ENCODE assay signal across 8 cellular contexts in genomic region chr17:1716076-1716911, GRCh38. TPM values are rescaled to one million over a fixed set of nuclear protein-coding genes. Genes with fewer than 3 reads are reported as not detected.
DNase-seq lines count a peak whose midpoint lies in the region; ATAC-seq and TF ChIP-seq lines count a peak whose summit lies in the region.

No MANE protein-coding gene starts in this region.

- DNase-seq in AML-193 (lab: John Stamatoyannopoulos, UW), result peak; percentile 86 to 90
- DNase-seq in NCI-H510A (lab: John Stamatoyannopoulos, UW), result peak; percentile 98
- DNase-seq in activated CD4-positive, alpha-beta T cell treated with anti-CD3 and anti-CD28 coated beads for 36 hours, result peak; percentile 100
- DNase-seq in kidney glomerular epithelial cell (lab: John Stamatoyannopoulos, UW), result peak; percentile 99
- peak; percentile 99 to 100 for DNase-seq in stimulated activated CD4-positive, alpha-beta T cell treated with anti-CD3 and anti-CD28 coated beads, Interleukin-1b, Interleukin-23, amount 100 ng/mL, for 1 hour (ENCODE audit: low read depth in 2 of 2)

- H3K27ac ChIP-seq in cingulate gyrus (ENCODE audit: low read depth, low read length), result peak overlapping the region; percentile 97

- POLR2A ChIA-PET in activated CD4-positive, alpha-beta T cell treated with anti-CD3 and anti-CD28 coated beads for 36 hours (lab: Charles Lee), result interaction anchor here (0.6 to 1.9 kb wide), 8 partner anchors 10 to 538 kb away, joined by 3 to 12 read pairs (median 5); partner anchors contain the start of genes DPH1, PRPF8, RILP and RPA1

- peak; percentile 80 for ATAC-seq in HG03432 (IDR thresholded peaks at IDR 0.05; ENCODE audit: unreplicated experiment)
- peak; percentile 89 for ATAC-seq in activated CD4-positive, alpha-beta T cell treated with anti-CD3 and anti-CD28 coated beads for 36 hours

- no peaks in the 10 kb centered on the region for H3K9me3 Mint-ChIP-seq in activated CD4-positive, alpha-beta T cell treated with anti-CD3 and anti-CD28 coated beads for 36 hours (ENCODE audit: low read depth)

- CTCF ChIA-PET in activated CD4-positive, alpha-beta T cell treated with anti-CD3 and anti-CD28 coated beads for 36 hours (lab: Charles Lee), result interaction anchor here (0.5 to 1.6 kb wide), 23 partner anchors 9 to 493 kb away, joined by 3 to 9 read pairs (median 4); partner anchors contain the start of gene WDR81

- TF ChIP-seq POLR2A in GM19099 (IDR thresholded peaks at IDR 0.05; ENCODE audit: extremely low read depth, insufficient read length, low read depth), result peak; percentile 93

- intact Hi-C loops in activated CD4-positive, alpha-beta T cell treated with anti-CD3 and anti-CD28 coated beads for 36 hours (cut with DNase I, micrococcal nuclease), result loop anchor here (1.0 to 10.0 kb wide), 22 partner anchors 8 to 719 kb away; partner anchors contain the start of genes PITPNA (in 2 of the 2), PRPF8 (in 2 of the 2), SLC43A2 (in 2 of the 2) and CRK (in 1 of the 2)

- peaks cover 4% of the 10 kb centered on the region for H3K27me3 Mint-ChIP-seq in activated CD4-positive, alpha-beta T cell treated with anti-CD3 and anti-CD28 coated beads for 36 hours

- peaks cover 23% of the 10 kb centered on the region for H3K4me1 Mint-ChIP-seq in activated CD4-positive, alpha-beta T cell treated with anti-CD3 and anti-CD28 coated beads for 36 hours

- H3K27ac Mint-ChIP-seq in activated CD4-positive, alpha-beta T cell treated with anti-CD3 and anti-CD28 coated beads for 36 hours, result peak overlapping the region; percentile 97

- no peaks in the 10 kb centered on the region for H3K36me3 Mint-ChIP-seq in activated CD4-positive, alpha-beta T cell treated with anti-CD3 and anti-CD28 coated beads for 36 hours (ENCODE audit: low read depth)

- H3K4me3 Mint-ChIP-seq in activated CD4-positive, alpha-beta T cell treated with anti-CD3 and anti-CD28 coated beads for 36 hours, result peak overlapping the region; percentile 86

RNA-seq across cellular contexts. Expression of gene TLCD2, which starts 6.1 kb away (rescaled TPM):
- total RNA-seq in activated CD4-positive, alpha-beta T cell treated with anti-CD3 and anti-CD28 coated beads for 36 hours, result under 1 TPM; 0.30 to 0.39 TPM

RNA-seq across cellular contexts. Expression of gene WDR81, which starts 8.2 kb away (rescaled TPM):
- 1 to 10 TPM; 6.9 to 8.6 TPM for total RNA-seq in activated CD4-positive, alpha-beta T cell treated with anti-CD3 and anti-CD28 coated beads for 36 hours

RNA-seq across cellular contexts. Expression of gene SERPINF2, which starts 26.4 kb away (rescaled TPM):
- under 1 TPM in 1 of 2 experiments, not detected in 1; 0.12 TPM for total RNA-seq in activated CD4-positive, alpha-beta T cell treated with anti-CD3 and anti-CD28 coated beads for 36 hours

RNA-seq across cellular contexts. Expression of gene PRPF8, which starts 31.6 kb away (rescaled TPM):
- total RNA-seq in activated CD4-positive, alpha-beta T cell treated with anti-CD3 and anti-CD28 coated beads for 36 hours, result 100 to 1,000 TPM; 391 to 425 TPM

RNA-seq across cellular contexts. Expression of gene SERPINF1, which starts 45.6 kb away (rescaled TPM):
- under 1 TPM; 0.27 to 0.47 TPM for total RNA-seq in activated CD4-positive, alpha-beta T cell treated with anti-CD3 and anti-CD28 coated beads for 36 hours

Comparison
In these comparisons a context has a peak if more than half of its experiments do, and no peak if none do; other contexts are left out.
1. Peak in every context shown above with its lines: DNase-seq, ATAC-seq and H3K27ac ChIP-seq.